Comparison of ENCODE assay signal across 22 cellular contexts in genomic region chr2:41729800-41730364, GRCh38.
"Had no signal": no experiment of that assay in that cellular context is flagged by ENCODE, and none has a peak within 500 bp of the region (broad histone marks: within the 10 kb centered on the region; RNA-seq: fewer than 3 reads in every experiment).

No MANE protein-coding gene starts in this region.

- H3K4me3 ChIP-seq: body of pancreas, hepatocyte, lung, ovary, smooth muscle cell, tibial artery, vagina had no signal

- H3K27me3 ChIP-seq: body of pancreas, hepatocyte, ovary, tibial artery, vagina had no signal

- H3K27ac ChIP-seq: body of pancreas, hepatocyte, ovary, tibial artery, vagina had no signal

- ATAC-seq: activated CD4-positive, alpha-beta T cell treated with anti-CD3 and anti-CD28 coated beads for 36 hours; activated CD8-positive, alpha-beta memory T cell treated with anti-CD3 and anti-CD28 coated beads, Interleukin-2, amount 10 ng/mL, durations not matched to agents 7 days and 5 days; activated T-helper 17 cell treated with anti-CD3 and anti-CD28 coated beads, Interleukin-2, amount 50 U/mL, for 72 hours; body of pancreas; left colon; sciatic nerve had no signal

- H3K36me3 ChIP-seq: ovary, tibial artery, vagina had no signal

- DNase-seq: activated CD4-positive, alpha-beta memory T cell treated with anti-CD3 and anti-CD28 coated beads, Interleukin-2, amount 10 ng/mL, durations not matched to agents 7 days and 5 days; activated CD4-positive, alpha-beta T cell treated with anti-CD3 and anti-CD28 coated beads for 36 hours; activated CD8-positive, alpha-beta memory T cell treated with anti-CD3 and anti-CD28 coated beads, Interleukin-2, amount 10 ng/mL, durations not matched to agents 7 days and 5 days; activated naive CD4-positive, alpha-beta T cell; activated naive CD8-positive, alpha-beta T cell treated with anti-CD3 and anti-CD28 coated beads for 36 hours; amygdala; body of pancreas; dermis blood vessel endothelial cell; effector memory CD4-positive, alpha-beta T cell; islet precursor cell; left colon; ovary; stimulated activated CD4-positive, alpha-beta T cell treated with anti-CD3 and anti-CD28 coated beads, Interleukin-4, amount 100 ng/mL, for 1 hour; SW 1271; T-helper 2 cell; tibial artery had no signal

- H3K9me3 ChIP-seq: body of pancreas, ovary, tibial artery, vagina had no signal

- H3K4me1 ChIP-seq: tibial artery, vagina had no signal
